In genomic region chr2:168758970-168759820, GRCh38 we compare ENCODE assay signal across 9 cellular contexts. TPM values are rescaled to one million over a fixed set of nuclear protein-coding genes. Genes with fewer than 3 reads are reported as not detected.
DNase-seq lines count a peak whose midpoint lies in the region; ATAC-seq, FAIRE-seq and TF ChIP-seq lines count a peak whose summit lies in the region.
"Had no signal": no experiment of that assay in that cellular context is flagged by ENCODE, and none has a peak within 500 bp of the region (broad histone marks: within the 10 kb centered on the region; RNA-seq: fewer than 3 reads in every experiment).

No MANE protein-coding gene starts in this region.

- H3K27ac ChIP-seq in PC-3 (ENCODE audit: low read length) (no peak overlapping the region), right lobe of liver (no peak overlapping the region)

- H3K36me3 ChIP-seq in PC-3 (ENCODE audit: low read depth, low read length) (no peaks in the 10 kb centered on the region), right lobe of liver (no peaks in the 10 kb centered on the region)

- no peaks in the 10 kb centered on the region for H3F3A ChIP-seq in PC-3 (ENCODE audit: low read length, unreplicated experiment)

- H3K27me3 Mint-ChIP-seq in activated CD4-positive, alpha-beta T cell treated with anti-CD3 and anti-CD28 coated beads, Interleukin-2, amount 10 ng/mL, durations not matched to agents 24 days and 14 days, result no peaks in the 10 kb centered on the region
- H3K27me3 Mint-ChIP-seq in activated T-helper 2 cell treated with anti-CD3 and anti-CD28 coated beads, Interferon-gamma antibody, Interleukin-2, Interleukin-4, amounts not matched to agents 10 μg/mL and 5 μg/mL and 100 μg/mL, durations not matched to agents 14 hours and 24 hours and 36 hours (ENCODE audit: low read depth), result no peaks in the 10 kb centered on the region
- H3K27me3 Mint-ChIP-seq: stimulated activated naive CD8-positive, alpha-beta T cell treated with anti-CD3 and anti-CD28 coated beads, Interleukin-15, Interleukin-2, amounts not matched to agents 100 ng/mL and 50 ng/mL, for 24 hours had no signal

- DNase-seq in activated CD4-positive, alpha-beta T cell treated with anti-CD3 and anti-CD28 coated beads, Interleukin-2, amount 10 ng/mL, durations not matched to agents 24 days and 14 days, result peak; percentile 71
- no peak for DNase-seq in activated CD4-positive, alpha-beta T cell treated with anti-CD3 and anti-CD28 coated beads, Interleukin-2, amount 50 U/mL, for 1 hour
- DNase-seq in HTR-8/SVneo (ENCODE audit: insufficient read length, low spot score) (peak; percentile 37), PC-3 (peak; percentile 71), cerebellar cortex (ENCODE audit: low spot score) (peak; percentile 53), right lobe of liver (no peak)
- DNase-seq in activated T-helper 2 cell treated with anti-CD3 and anti-CD28 coated beads, Interferon-gamma antibody, Interleukin-2, Interleukin-4, amounts not matched to agents 10 μg/mL and 5 μg/mL and 100 μg/mL, durations not matched to agents 14 hours and 24 hours and 36 hours (ENCODE audit: low spot score), result no peak

- H3K4me3 ChIP-seq in PC-3 (ENCODE audit: low read length) (no peak overlapping the region), right lobe of liver (no peak overlapping the region)

- H3K36me3 Mint-ChIP-seq in activated CD4-positive, alpha-beta T cell treated with anti-CD3 and anti-CD28 coated beads, Interleukin-2, amount 10 ng/mL, durations not matched to agents 24 days and 14 days (ENCODE audit: low read depth), result no peaks in the 10 kb centered on the region
- H3K36me3 Mint-ChIP-seq in activated T-helper 2 cell treated with anti-CD3 and anti-CD28 coated beads, Interferon-gamma antibody, Interleukin-2, Interleukin-4, amounts not matched to agents 10 μg/mL and 5 μg/mL and 100 μg/mL, durations not matched to agents 14 hours and 24 hours and 36 hours (ENCODE audit: low read depth), result peaks cover 3% of the 10 kb centered on the region

- POLR2A ChIA-PET in PC-3 (lab: Charles Lee; ENCODE audit: unreplicated experiment), result no interaction called here

- intact Hi-C loops in activated CD4-positive, alpha-beta T cell treated with anti-CD3 and anti-CD28 coated beads, Interleukin-2, amount 10 ng/mL, durations not matched to agents 24 days and 14 days (cut with micrococcal nuclease), result loop anchor here (1.0 to 10.0 kb wide), 2 partner anchors 264 to 413 kb away; no protein-coding TSS in a partner anchor
- intact Hi-C loops in PC-3 (cut with micrococcal nuclease), result loop anchor here (1.0 to 10.0 kb wide), 4 partner anchors 62 to 413 kb away; no protein-coding TSS in a partner anchor
- intact Hi-C loops in right lobe of liver (cut with DNase I), result loop anchor here (5.0 to 10.0 kb wide), 2 partner anchors 412 to 414 kb away; no protein-coding TSS in a partner anchor
- intact Hi-C loops in activated T-helper 2 cell treated with anti-CD3 and anti-CD28 coated beads, Interferon-gamma antibody, Interleukin-2, Interleukin-4, amounts not matched to agents 10 μg/mL and 5 μg/mL and 100 μg/mL, durations not matched to agents 14 hours and 24 hours and 36 hours (cut with micrococcal nuclease), result loop anchor here (1.0 kb wide), 1 partner anchor 413 kb away; no protein-coding TSS in a partner anchor

- no peak overlapping the region for H3K4me2 ChIP-seq in PC-3 (ENCODE audit: low read length)

- H3K79me2 ChIP-seq in PC-3 (ENCODE audit: low read length), result no peaks in the 10 kb centered on the region

- H2AFZ ChIP-seq in PC-3 (ENCODE audit: low read length), result no peak overlapping the region

- H3K4me1 Mint-ChIP-seq in activated CD4-positive, alpha-beta T cell treated with anti-CD3 and anti-CD28 coated beads, Interleukin-2, amount 10 ng/mL, durations not matched to agents 24 days and 14 days, result peaks cover 17% of the 10 kb centered on the region
- peaks cover 10% of the 10 kb centered on the region for H3K4me1 Mint-ChIP-seq in activated T-helper 2 cell treated with anti-CD3 and anti-CD28 coated beads, Interferon-gamma antibody, Interleukin-2, Interleukin-4, amounts not matched to agents 10 μg/mL and 5 μg/mL and 100 μg/mL, durations not matched to agents 14 hours and 24 hours and 36 hours (ENCODE audit: low read depth)

- no TSS peak for BruUV-seq in PC-3 (replicated peaks; lab: Mats Ljungman, UMichigan)

- H3K9ac ChIP-seq in PC-3 (ENCODE audit: low read length), result no peak overlapping the region

- H3K4me3 Mint-ChIP-seq in activated CD4-positive, alpha-beta T cell treated with anti-CD3 and anti-CD28 coated beads, Interleukin-2, amount 10 ng/mL, durations not matched to agents 24 days and 14 days, result no peak overlapping the region
- H3K4me3 Mint-ChIP-seq in activated T-helper 2 cell treated with anti-CD3 and anti-CD28 coated beads, Interferon-gamma antibody, Interleukin-2, Interleukin-4, amounts not matched to agents 10 μg/mL and 5 μg/mL and 100 μg/mL, durations not matched to agents 14 hours and 24 hours and 36 hours (ENCODE audit: low read depth), result no peak overlapping the region
- H3K4me3 Mint-ChIP-seq: stimulated activated naive CD8-positive, alpha-beta T cell treated with anti-CD3 and anti-CD28 coated beads, Interleukin-15, Interleukin-2, amounts not matched to agents 100 ng/mL and 50 ng/mL, for 24 hours had no signal

- no peaks in the 10 kb centered on the region for H3K9me3 Mint-ChIP-seq in activated CD4-positive, alpha-beta T cell treated with anti-CD3 and anti-CD28 coated beads, Interleukin-2, amount 10 ng/mL, durations not matched to agents 24 days and 14 days
- H3K9me3 Mint-ChIP-seq in activated T-helper 2 cell treated with anti-CD3 and anti-CD28 coated beads, Interferon-gamma antibody, Interleukin-2, Interleukin-4, amounts not matched to agents 10 μg/mL and 5 μg/mL and 100 μg/mL, durations not matched to agents 14 hours and 24 hours and 36 hours, result no peaks in the 10 kb centered on the region
- H3K9me3 Mint-ChIP-seq: stimulated activated naive CD8-positive, alpha-beta T cell treated with anti-CD3 and anti-CD28 coated beads, Interleukin-15, Interleukin-2, amounts not matched to agents 100 ng/mL and 50 ng/mL, for 24 hours had no signal

- TF ChIP-seq POLR2A in right lobe of liver (IDR thresholded peaks at IDR 0.05), result no peak

- H4K20me1 ChIP-seq in PC-3 (ENCODE audit: low read length), result no peaks in the 10 kb centered on the region

- H3K9me3 ChIP-seq in PC-3 (ENCODE audit: low read length) (no peaks in the 10 kb centered on the region), right lobe of liver (no peaks in the 10 kb centered on the region)

- no peaks in the 10 kb centered on the region for H3K9me2 ChIP-seq in PC-3 (replicated peaks; ENCODE audit: low read length)

- no peak overlapping the region for H3K27ac Mint-ChIP-seq in activated CD4-positive, alpha-beta T cell treated with anti-CD3 and anti-CD28 coated beads, Interleukin-2, amount 10 ng/mL, durations not matched to agents 24 days and 14 days
- H3K27ac Mint-ChIP-seq in activated T-helper 2 cell treated with anti-CD3 and anti-CD28 coated beads, Interferon-gamma antibody, Interleukin-2, Interleukin-4, amounts not matched to agents 10 μg/mL and 5 μg/mL and 100 μg/mL, durations not matched to agents 14 hours and 24 hours and 36 hours, result no peak overlapping the region
- H3K27ac Mint-ChIP-seq: stimulated activated naive CD8-positive, alpha-beta T cell treated with anti-CD3 and anti-CD28 coated beads, Interleukin-15, Interleukin-2, amounts not matched to agents 100 ng/mL and 50 ng/mL, for 24 hours had no signal

- ATAC-seq in GM21447 (IDR thresholded peaks at IDR 0.05; ENCODE audit: unreplicated experiment) (peak; percentile 80), PC-3 (peak; percentile 92), right lobe of liver (peak; percentile 91 to 92 (median 91))

- no peaks in the 10 kb centered on the region for H3K27me3 ChIP-seq in PC-3 (ENCODE audit: low read length)
- no peaks in the 10 kb centered on the region for H3K27me3 ChIP-seq in right lobe of liver

- 14% methylated on average over 3 of the region's 3 CpGs for WGBS in right lobe of liver (ENCODE audit: insufficient coverage, low coverage, low lambda C conversion rate, missing lambda C conversion rate)

- no peak for FAIRE-seq in HTR-8/SVneo (lab: Jason Lieb, UNC)

- TF ChIP-seq CTCF in PC-3 (conservative IDR thresholded peaks at IDR 0.05; ENCODE audit: low read depth, low read length), result peak; percentile 73
- peak; percentile 62 to 78 (median 68) for TF ChIP-seq CTCF in right lobe of liver (IDR thresholded peaks at IDR 0.05)

- CTCF ChIA-PET in PC-3 (lab: Charles Lee), result no interaction called here

- H3K4me1 ChIP-seq in PC-3 (ENCODE audit: insufficient read depth, low read length), result no peaks in the 10 kb centered on the region
- no peaks in the 10 kb centered on the region for H3K4me1 ChIP-seq in right lobe of liver

RNA-seq across cellular contexts. Expression of gene NOSTRIN, which starts 43.2 kb away (rescaled TPM):
- total RNA-seq in activated CD4-positive, alpha-beta T cell treated with anti-CD3 and anti-CD28 coated beads, Interleukin-2, amount 10 ng/mL, durations not matched to agents 24 days and 14 days, result not detected in 2 replicates
- total RNA-seq in PC-3 (2014; rRNA removed), result 0.69 and 1.1 TPM in 2 replicates
- 10 to 100 TPM in 1 of 6 experiments, 1 to 10 TPM in 5; 3.6 to 20.9 (median 9.0) TPM for total RNA-seq in right lobe of liver
- total RNA-seq in activated T-helper 2 cell treated with anti-CD3 and anti-CD28 coated beads, Interferon-gamma antibody, Interleukin-2, Interleukin-4, amounts not matched to agents 10 μg/mL and 5 μg/mL and 100 μg/mL, durations not matched to agents 14 hours and 24 hours and 36 hours, result not detected in 2 replicates

Comparison
In these comparisons a context has a peak if more than half of its experiments do, and no peak if none do; other contexts are left out.
1. DNase-seq: peak in activated CD4-positive, alpha-beta T cell treated with anti-CD3 and anti-CD28 coated beads, Interleukin-2, amount 10 ng/mL, durations not matched to agents 24 days and 14 days (single experiment), HTR-8/SVneo (single experiment), PC-3 (single experiment) and cerebellar cortex (single experiment); none in activated CD4-positive, alpha-beta T cell treated with anti-CD3 and anti-CD28 coated beads, Interleukin-2, amount 50 U/mL, for 1 hour (single experiment), right lobe of liver (0 of 3) and activated T-helper 2 cell treated with anti-CD3 and anti-CD28 coated beads, Interferon-gamma antibody, Interleukin-2, Interleukin-4, amounts not matched to agents 10 μg/mL and 5 μg/mL and 100 μg/mL, durations not matched to agents 14 hours and 24 hours and 36 hours (single experiment).
2. Peak in every context shown above with its lines, with median percentiles within 50 percentile points of each other: ATAC-seq.